11 cellular contexts compared by ENCODE assay signal in genomic region chr19:13015361-13016231, GRCh38. TPM values are rescaled to one million over a fixed set of nuclear protein-coding genes. Genes with fewer than 3 reads are reported as not detected.
DNase-seq lines count a peak whose midpoint lies in the region; ATAC-seq, FAIRE-seq and TF ChIP-seq lines count a peak whose summit lies in the region.
"Had no signal": no experiment of that assay in that cellular context is flagged by ENCODE, and none has a peak within 500 bp of the region (broad histone marks: within the 10 kb centered on the region; RNA-seq: fewer than 3 reads in every experiment).

No MANE protein-coding gene starts in this region.

- H3K4me3 Mint-ChIP-seq in MCF 10A (ENCODE audit: unreplicated experiment): no peak overlapping the region
- no peak overlapping the region for H3K4me3 Mint-ChIP-seq in activated T-helper 2 cell treated with anti-CD3 and anti-CD28 coated beads, Interferon-gamma antibody, Interleukin-2, Interleukin-4, amounts not matched to agents 10 μg/mL and 5 μg/mL and 100 μg/mL, durations not matched to agents 14 hours and 24 hours and 36 hours (ENCODE audit: low read depth)
- no peak overlapping the region for H3K4me3 Mint-ChIP-seq in activated T-cell treated with anti-CD3 and anti-CD28 coated beads, Interleukin-2, amount 50 U/mL, for 72 hours

- H3K4me1 Mint-ChIP-seq in MCF 10A (ENCODE audit: insufficient read depth, unreplicated experiment): peaks cover 45% of the 10 kb centered on the region
- peaks cover 13% of the 10 kb centered on the region for H3K4me1 Mint-ChIP-seq in activated T-helper 2 cell treated with anti-CD3 and anti-CD28 coated beads, Interferon-gamma antibody, Interleukin-2, Interleukin-4, amounts not matched to agents 10 μg/mL and 5 μg/mL and 100 μg/mL, durations not matched to agents 14 hours and 24 hours and 36 hours (ENCODE audit: low read depth)
- peaks cover 39% of the 10 kb centered on the region for H3K4me1 Mint-ChIP-seq in activated T-cell treated with anti-CD3 and anti-CD28 coated beads, Interleukin-2, amount 50 U/mL, for 72 hours (ENCODE audit: low read depth)

- no peaks in the 10 kb centered on the region for H3K27me3 Mint-ChIP-seq in MCF 10A (ENCODE audit: insufficient read depth, unreplicated experiment)
- H3K27me3 Mint-ChIP-seq in activated T-helper 2 cell treated with anti-CD3 and anti-CD28 coated beads, Interferon-gamma antibody, Interleukin-2, Interleukin-4, amounts not matched to agents 10 μg/mL and 5 μg/mL and 100 μg/mL, durations not matched to agents 14 hours and 24 hours and 36 hours (ENCODE audit: low read depth): peaks cover 70% of the 10 kb centered on the region
- H3K27me3 Mint-ChIP-seq in activated T-cell treated with anti-CD3 and anti-CD28 coated beads, Interleukin-2, amount 50 U/mL, for 72 hours (ENCODE audit: low read depth): peaks cover 63% of the 10 kb centered on the region

- CTCF ChIA-PET in MCF 10A (lab: Yijun Ruan, JAX): interaction anchor here (0.8 to 3.0 kb wide), 6 partner anchors 10 to 78 kb away, joined by 3 to 30 read pairs (median 4); no protein-coding TSS in a partner anchor

- FAIRE-seq in urothelium cell line (lab: Jason Lieb, UNC): peak; percentile 30

- H3K27me3 ChIP-seq in breast epithelium (no peaks in the 10 kb centered on the region), mucosa of stomach (ENCODE audit: control insufficient read depth, insufficient read depth, low read length) (no peaks in the 10 kb centered on the region)

- H3K27ac ChIP-seq in breast epithelium: peak overlapping the region; percentile 92 to 95
- H3K27ac ChIP-seq in cingulate gyrus (ENCODE audit: low read depth, low read length): peak overlapping the region; percentile 88

- H3K9me3 ChIP-seq in breast epithelium (no peaks in the 10 kb centered on the region), mucosa of stomach (ENCODE audit: control insufficient read depth, low read length) (no peaks in the 10 kb centered on the region)

- H3K36me3 ChIP-seq in breast epithelium (no peaks in the 10 kb centered on the region), mucosa of stomach (ENCODE audit: control insufficient read depth, insufficient read depth, low read length) (no peaks in the 10 kb centered on the region)

- no peaks in the 10 kb centered on the region for H3K9me3 Mint-ChIP-seq in MCF 10A (ENCODE audit: unreplicated experiment)
- no peaks in the 10 kb centered on the region for H3K9me3 Mint-ChIP-seq in activated T-helper 2 cell treated with anti-CD3 and anti-CD28 coated beads, Interferon-gamma antibody, Interleukin-2, Interleukin-4, amounts not matched to agents 10 μg/mL and 5 μg/mL and 100 μg/mL, durations not matched to agents 14 hours and 24 hours and 36 hours
- H3K9me3 Mint-ChIP-seq in activated T-cell treated with anti-CD3 and anti-CD28 coated beads, Interleukin-2, amount 50 U/mL, for 72 hours: no peaks in the 10 kb centered on the region

- H3K4me1 ChIP-seq in breast epithelium (peaks cover 17 to 27% of the 10 kb centered on the region in 2 donors), mucosa of stomach (ENCODE audit: control insufficient read depth, insufficient read depth, low read length) (peaks cover 66% of the 10 kb centered on the region)

- DNase-seq in breast epithelium (ENCODE audit: low spot score in 2 of 2) (no peak), MCF 10A (ENCODE audit: unreplicated experiment) (no peak), urothelium cell line (ENCODE audit: low spot score) (no peak)
- no peak for DNase-seq in activated T-helper 2 cell treated with anti-CD3 and anti-CD28 coated beads, Interferon-gamma antibody, Interleukin-2, Interleukin-4, amounts not matched to agents 10 μg/mL and 5 μg/mL and 100 μg/mL, durations not matched to agents 14 hours and 24 hours and 36 hours (ENCODE audit: low spot score)
- no peak for DNase-seq in activated T-cell treated with anti-CD3 and anti-CD28 coated beads, Interleukin-2, amount 50 U/mL, for 72 hours
- DNase-seq: NK-92 treated with Interleukin-12 subunit alpha and Interleukin-12 subunit beta, amount 100 ng/mL, for 24 hours had no signal

- H3K4me3 ChIP-seq in breast epithelium: peak overlapping the region in 2 of 3 donors; percentile 45 to 47
- no peak overlapping the region for H3K4me3 ChIP-seq in mucosa of stomach (ENCODE audit: low read length)
- H3K4me3 ChIP-seq: lung had no signal

- TF ChIP-seq CTCF in breast epithelium (IDR thresholded peaks at IDR 0.05) (no peak), MCF 10A (IDR thresholded peaks at IDR 0.05; ENCODE audit: unreplicated experiment) (no peak)

- intact Hi-C loops in breast epithelium (cut with DNase I; ENCODE audit: low total_unique reads): no loop called here
- intact Hi-C loops in MCF 10A (cut with micrococcal nuclease): no loop called here
- intact Hi-C loops in activated T-helper 2 cell treated with anti-CD3 and anti-CD28 coated beads, Interferon-gamma antibody, Interleukin-2, Interleukin-4, amounts not matched to agents 10 μg/mL and 5 μg/mL and 100 μg/mL, durations not matched to agents 14 hours and 24 hours and 36 hours (cut with micrococcal nuclease): no loop called here

- peaks cover 13% of the 10 kb centered on the region for H3K36me3 Mint-ChIP-seq in MCF 10A (ENCODE audit: insufficient read depth, unreplicated experiment)
- H3K36me3 Mint-ChIP-seq in activated T-helper 2 cell treated with anti-CD3 and anti-CD28 coated beads, Interferon-gamma antibody, Interleukin-2, Interleukin-4, amounts not matched to agents 10 μg/mL and 5 μg/mL and 100 μg/mL, durations not matched to agents 14 hours and 24 hours and 36 hours (ENCODE audit: low read depth): no peaks in the 10 kb centered on the region
- H3K36me3 Mint-ChIP-seq in activated T-cell treated with anti-CD3 and anti-CD28 coated beads, Interleukin-2, amount 50 U/mL, for 72 hours (ENCODE audit: insufficient read depth in 2 of 2): peaks cover 0 to 1% of the 10 kb centered on the region in 2 donors

- BruUV-seq in MCF 10A (replicated peaks; lab: Mats Ljungman, UMichigan): no TSS peak

- POLR2A ChIA-PET in MCF 10A (lab: Yijun Ruan, JAX): interaction anchor here (0.6 to 4.4 kb wide), 7 partner anchors 7 to 226 kb away, joined by 3 to 45 read pairs (median 3); partner anchors contain the start of gene NFIX

- ATAC-seq in HG02973 (IDR thresholded peaks at IDR 0.05; ENCODE audit: unreplicated experiment): no peak
- ATAC-seq in activated T-cell treated with anti-CD3 and anti-CD28 coated beads, Interleukin-2, amount 50 U/mL, for 72 hours (replicated peaks in 1 of 2): no peak

- no peak for TF ChIP-seq POLR2A in breast epithelium (IDR thresholded peaks at IDR 0.05)

- no peak overlapping the region for H3K27ac Mint-ChIP-seq in MCF 10A (ENCODE audit: low read depth, unreplicated experiment)
- H3K27ac Mint-ChIP-seq in activated T-helper 2 cell treated with anti-CD3 and anti-CD28 coated beads, Interferon-gamma antibody, Interleukin-2, Interleukin-4, amounts not matched to agents 10 μg/mL and 5 μg/mL and 100 μg/mL, durations not matched to agents 14 hours and 24 hours and 36 hours: no peak overlapping the region
- H3K27ac Mint-ChIP-seq in activated T-cell treated with anti-CD3 and anti-CD28 coated beads, Interleukin-2, amount 50 U/mL, for 72 hours: no peak overlapping the region

- peak overlapping the region; percentile 39 for H3K9ac ChIP-seq in mucosa of stomach (ENCODE audit: low read length)

RNA-seq across cellular contexts. Expression of gene NFIX, which starts 20.3 kb away (rescaled TPM):
- total RNA-seq in breast epithelium: 10 to 100 TPM; 43.6 to 53.9 (median 52.8) TPM
- total RNA-seq in MCF 10A (2022): 26.9 and 27.2 TPM in 2 replicates
- 2.7 and 3.0 TPM in 2 replicates for total RNA-seq in activated T-helper 2 cell treated with anti-CD3 and anti-CD28 coated beads, Interferon-gamma antibody, Interleukin-2, Interleukin-4, amounts not matched to agents 10 μg/mL and 5 μg/mL and 100 μg/mL, durations not matched to agents 14 hours and 24 hours and 36 hours
- 1 to 10 TPM; 2.2 to 2.8 TPM for total RNA-seq in activated T-cell treated with anti-CD3 and anti-CD28 coated beads, Interleukin-2, amount 50 U/mL, for 72 hours

RNA-seq across cellular contexts. Expression of gene DAND5, which starts 46.2 kb away (rescaled TPM):
- total RNA-seq in breast epithelium: not detected
- total RNA-seq in MCF 10A (2022): not detected in 2 replicates
- total RNA-seq in activated T-helper 2 cell treated with anti-CD3 and anti-CD28 coated beads, Interferon-gamma antibody, Interleukin-2, Interleukin-4, amounts not matched to agents 10 μg/mL and 5 μg/mL and 100 μg/mL, durations not matched to agents 14 hours and 24 hours and 36 hours: 0.16 TPM in 1 of 2 replicates, not detected in the other
- total RNA-seq in activated T-cell treated with anti-CD3 and anti-CD28 coated beads, Interleukin-2, amount 50 U/mL, for 72 hours: under 1 TPM; 0.12 to 0.32 TPM
- total RNA-seq: subcutaneous adipose tissue had no signal

RNA-seq across cellular contexts. Expression of gene GADD45GIP1, which starts 58.6 kb away (rescaled TPM):
- 10 to 100 TPM; 30.3 to 44.2 (median 31.5) TPM for total RNA-seq in breast epithelium
- 44.4 and 47.5 TPM in 2 replicates for total RNA-seq in MCF 10A (2022)
- 29.2 and 32.6 TPM in 2 replicates for total RNA-seq in activated T-helper 2 cell treated with anti-CD3 and anti-CD28 coated beads, Interferon-gamma antibody, Interleukin-2, Interleukin-4, amounts not matched to agents 10 μg/mL and 5 μg/mL and 100 μg/mL, durations not matched to agents 14 hours and 24 hours and 36 hours
- 10 to 100 TPM; 15.9 to 16.4 TPM for total RNA-seq in activated T-cell treated with anti-CD3 and anti-CD28 coated beads, Interleukin-2, amount 50 U/mL, for 72 hours
